ENCODE assay signal across 8 cellular contexts in the genomic region with DNA sequence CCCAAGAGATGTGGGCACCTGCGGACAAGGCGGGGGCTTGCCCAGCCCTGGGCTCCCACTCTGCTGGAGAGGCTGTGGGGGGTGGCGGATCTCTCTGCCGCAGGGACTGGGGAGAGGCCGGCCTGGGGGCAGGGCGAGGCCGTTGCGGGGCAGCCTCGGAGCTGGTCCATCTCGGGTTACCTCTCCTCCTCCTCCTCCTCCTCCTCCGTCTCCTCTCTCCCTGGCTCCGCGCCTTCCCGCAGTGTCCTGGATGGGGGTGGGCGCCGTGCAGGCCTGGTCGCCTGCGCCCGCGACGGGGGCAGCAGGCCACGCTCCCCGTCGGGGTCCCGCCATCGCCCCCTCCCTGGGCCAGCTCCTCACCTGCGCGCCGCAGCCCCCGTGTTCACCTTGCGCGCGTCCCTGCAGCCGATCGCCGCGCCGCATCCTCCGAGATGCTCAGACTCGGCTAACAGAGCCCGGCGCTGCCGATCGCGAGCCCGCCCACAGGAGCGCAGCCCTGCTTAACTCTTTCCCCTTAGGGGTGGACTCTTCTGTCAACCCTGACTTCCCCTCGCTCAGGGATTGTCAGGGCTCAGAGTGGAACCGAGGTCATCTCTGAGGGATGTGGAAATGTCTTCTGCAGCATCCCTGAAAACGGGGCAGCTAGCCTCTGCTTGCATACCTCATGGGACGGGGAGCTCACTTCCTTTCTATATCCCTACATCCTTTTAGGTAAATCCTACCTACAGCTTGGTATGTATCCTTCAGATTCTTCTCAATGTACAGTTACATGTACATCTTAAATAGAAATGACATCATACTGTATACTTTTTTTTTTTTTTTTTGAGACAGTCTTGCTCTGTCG.
DNase-seq lines count a peak whose midpoint lies in the region; ATAC-seq and TF ChIP-seq lines count a peak whose summit lies in the region.

A gene (minus strand): TSS at position 447 of the 844 bp plus-strand sequence. CDS start 2,293 bp downstream, outside the sequence.

- H3F3A ChIP-seq in DOHH2 (ENCODE audit: control insufficient read depth, insufficient read depth) = peaks cover 4% of the 10 kb centered on the region; the same call in 1 of the 2 replicates

- H3K27me3 ChIP-seq in DOHH2 (ENCODE audit: control insufficient read depth, low read length) (peaks cover 12% of the 10 kb centered on the region), HUES6 (ENCODE audit: control insufficient read depth, insufficient read depth, low read length) (no peaks in the 10 kb centered on the region; the same call in 1 of the 2 replicates)

- H3K9me3 ChIP-seq in DOHH2 (ENCODE audit: control insufficient read depth, insufficient read depth, low read length) = no peaks in the 10 kb centered on the region
- H3K9me3 ChIP-seq in HUES6 (ENCODE audit: control insufficient read depth, insufficient read depth, low read depth, low read length) = no peaks in the 10 kb centered on the region

- no peak for TF ChIP-seq CTCF in DOHH2 (IDR thresholded peaks at IDR 0.05; ENCODE audit: low read depth, low read length, poor library complexity, severe bottlenecking)

- ATAC-seq in GM19463 (IDR thresholded peaks at IDR 0.05; ENCODE audit: unreplicated experiment) (peak; percentile 71), HG03025 (IDR thresholded peaks at IDR 0.05; ENCODE audit: low FRiP score, unreplicated experiment) (no peak)

- no peaks in the 10 kb centered on the region for H3K9me2 ChIP-seq in DOHH2 (replicated peaks; ENCODE audit: control insufficient read depth, low read length)

- no peaks in the 10 kb centered on the region for H4K20me1 ChIP-seq in DOHH2 (ENCODE audit: control insufficient read depth, insufficient read depth, low read depth, low read length)

- peak within 1 kb of the TSS; percentile 47 for H3K9ac ChIP-seq in HUES6 (ENCODE audit: low read length)

- peak within 1 kb of the TSS; percentile 77 for H3K4me2 ChIP-seq in DOHH2 (ENCODE audit: low read length)

- no peak within 1 kb of the TSS for H3K27ac ChIP-seq in DOHH2 (ENCODE audit: low read depth, low read length)
- no peak within 1 kb of the TSS for H3K27ac ChIP-seq in HUES6 (ENCODE audit: low read depth, low read length)
- peak within 1 kb of the TSS; percentile 17 for H3K27ac ChIP-seq in caudate nucleus (ENCODE audit: low read depth, low read length)

- H3K36me3 ChIP-seq in DOHH2 (ENCODE audit: control insufficient read depth, low read length) (no peaks in the 10 kb centered on the region), HUES6 (ENCODE audit: control insufficient read depth, insufficient read depth, low read length) (0 out of 2 replicates have a peak, but pooled peaks cover 6% of the 10 kb centered on the region)

- peak within 1 kb of the TSS; percentile 75 for H3K4me3 ChIP-seq in DOHH2 (ENCODE audit: low read length)
- peak within 1 kb of the TSS; percentile 96 for H3K4me3 ChIP-seq in HUES6 (ENCODE audit: low read depth, low read length)

- DNase-seq in UCSD-AML1 (lab: John Stamatoyannopoulos, UW; ENCODE audit: unreplicated experiment) (peak; percentile 55), caudate nucleus (lab: John Stamatoyannopoulos, UW) (peak in 25 of 61 donors; percentile 21 to 65 (median 40)), left kidney (ENCODE audit: low read depth, low spot score) (peak; percentile 87)
- peak; percentile 27 for DNase-seq in stimulated activated CD8-positive, alpha-beta memory T cell treated with anti-CD3 and anti-CD28 coated beads, Interleukin-12 subunit alpha, Interleukin-12 subunit beta, amount 100 ng/mL, for 1 hour (ENCODE audit: low read depth)

- no peaks in the 10 kb centered on the region for H3K79me2 ChIP-seq in DOHH2 (ENCODE audit: control insufficient read depth, low read length)

- H3K4me1 ChIP-seq in DOHH2 (ENCODE audit: control insufficient read depth, low read length) = peaks cover 17% of the 10 kb centered on the region
- H3K4me1 ChIP-seq in HUES6 (ENCODE audit: control insufficient read depth, insufficient read depth, low read length) = peaks cover 25% of the 10 kb centered on the region
